In the genomic region with DNA sequence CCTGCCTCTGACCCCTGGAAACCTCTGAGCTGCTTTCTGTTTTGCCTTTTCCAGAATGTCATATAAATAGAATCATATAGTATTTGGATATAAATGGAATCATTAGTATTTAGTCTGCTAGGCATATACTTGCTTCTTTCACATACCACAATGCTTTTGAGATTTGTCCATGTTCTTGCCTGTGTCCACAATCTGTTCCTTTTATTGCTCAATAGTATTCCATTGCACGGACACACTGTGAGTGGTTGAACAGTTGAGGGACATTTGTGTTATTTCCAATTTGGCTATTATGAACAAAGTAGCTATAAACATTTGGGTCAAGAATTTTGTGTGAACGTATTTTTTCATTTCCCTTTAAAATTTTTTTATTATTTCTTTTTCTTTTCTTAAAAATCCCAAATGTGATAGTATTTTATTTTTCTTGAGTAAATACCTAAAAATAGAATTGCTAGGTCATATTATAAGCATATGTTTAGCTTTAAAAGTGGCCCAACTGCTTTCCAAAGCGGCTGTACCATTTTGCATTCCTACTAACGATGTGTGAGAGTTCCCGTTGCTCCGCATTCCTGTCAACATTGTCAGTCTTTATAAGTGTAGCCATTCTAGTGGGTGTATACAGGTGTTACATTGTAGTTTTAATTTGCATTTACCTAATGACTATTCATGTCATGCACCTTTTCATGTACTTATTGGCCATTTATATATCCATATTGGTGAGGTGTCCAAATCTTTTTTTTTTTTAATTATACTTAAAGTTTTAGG, we compare ENCODE assay signal across 25 cellular contexts. TPM values are rescaled to one million over a fixed set of nuclear protein-coding genes. Genes with fewer than 3 reads are reported as not detected.
"Had no signal": no experiment of that assay in that cellular context is flagged by ENCODE, and none has a peak within 500 bp of the region (broad histone marks: within the 10 kb centered on the region; RNA-seq: fewer than 3 reads in every experiment).

No MANE protein-coding gene starts in this region.

- H3K27ac ChIP-seq: HL-60, KMS-11, RWPE1 had no signal

- H3K9ac ChIP-seq: KMS-11, SK-N-SH had no signal

- H3K9me3 ChIP-seq: SK-N-SH had no signal

- H3K4me2 ChIP-seq: KMS-11, SK-N-SH had no signal

- FAIRE-seq: HTR-8/SVneo had no signal

- DNase-seq: Kasumi-1; MM.1S; NCI-H1092 treated with DMSO at 0.1 percent for 48 hours; NCI-H1436; NCI-H187; NCI-H2029; NCI-H2081 treated with DMSO at 0.1 percent for 48 hours; NCI-H2171; NCI-H226; NCI-H446; NCI-H510A; NCI-H524 treated with DMSO at 0.1 percent for 48 hours; NCI-H69; NCI-H774; NK-92 treated with Interleukin-12 subunit alpha and Interleukin-12 subunit beta, amount 100 ng/mL, for 24 hours; PC-3; SHP77; SK-N-SH had no signal

- ATAC-seq: Panc1, PC-3 had no signal

RNA-seq across cellular contexts. Expression of gene SMCO1, which starts 26.7 kb away (rescaled TPM):
- total RNA-seq: OCI-LY7, PC-3, SK-MEL-5 had no signal
- polyA plus RNA-seq: SK-N-SH had no signal
